In the genomic region with DNA sequence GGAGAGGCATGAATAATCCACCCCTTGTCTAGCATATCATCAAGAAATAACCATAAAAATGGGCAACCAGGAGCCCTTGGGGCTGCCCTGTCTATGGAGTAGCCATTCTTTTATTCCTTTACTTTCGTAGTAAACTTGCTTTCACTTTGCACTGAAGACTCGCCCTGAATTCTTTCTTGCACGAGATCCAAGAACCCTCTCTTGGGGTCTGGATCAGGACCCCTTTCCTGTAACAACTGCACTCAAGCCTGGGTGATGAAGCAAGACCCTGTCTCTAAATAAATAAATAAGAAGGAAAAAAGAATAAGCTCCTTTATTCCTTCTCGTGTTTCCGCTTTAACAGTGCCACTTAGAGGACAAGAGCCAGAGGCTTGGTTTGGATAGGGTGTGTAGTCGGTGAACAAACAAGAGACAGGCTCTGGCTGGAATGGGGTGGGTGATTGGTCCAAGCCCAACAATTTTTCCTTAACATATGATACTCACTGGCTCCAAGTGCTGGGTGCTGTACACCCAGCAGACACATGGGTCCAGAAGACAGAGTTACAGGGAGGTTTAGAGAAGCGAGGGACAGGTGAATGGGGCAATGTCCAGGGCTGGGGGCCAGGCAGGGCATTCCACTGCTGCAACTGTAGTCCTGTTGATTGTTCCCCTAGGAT, we compare ENCODE assay signal across 8 cellular contexts.
A peak's percentile ranks its signal among the peaks of the same experiment; 100 is the strongest.
DNase-seq lines count a peak whose midpoint lies in the region; ATAC-seq, FAIRE-seq and TF ChIP-seq lines count a peak whose summit lies in the region.

No MANE protein-coding gene starts in this region.

- no peak for TF ChIP-seq CTCF in psoas muscle (IDR thresholded peaks at IDR 0.05)

- intact Hi-C loops in psoas muscle (cut with DNase I): loop anchor here in 1 of 2 donors (1.0 kb wide), 1 partner anchor 141 kb away; no protein-coding TSS in a partner anchor
- intact Hi-C loops in naive thymus-derived CD4-positive, alpha-beta T cell (cut with micrococcal nuclease): no loop called here

- no peak overlapping the region for H3K4me3 ChIP-seq in CD4-positive, CD25-positive, alpha-beta regulatory T cell (ENCODE audit: low read depth, low read length)
- peak overlapping the region; percentile 69 for H3K4me3 ChIP-seq in psoas muscle
- no peak overlapping the region for H3K4me3 ChIP-seq in naive thymus-derived CD4-positive, alpha-beta T cell (ENCODE audit: low read length)

- no peak overlapping the region for H3K4me3 Mint-ChIP-seq in CD4-positive, CD25-positive, alpha-beta regulatory T cell
- H3K4me3 Mint-ChIP-seq in naive thymus-derived CD4-positive, alpha-beta T cell: no peak overlapping the region

- peak overlapping the region in 2 of 3 donors; percentile 17 to 57 for H3K27ac Mint-ChIP-seq in CD4-positive, CD25-positive, alpha-beta regulatory T cell
- H3K27ac Mint-ChIP-seq in naive thymus-derived CD4-positive, alpha-beta T cell: peak overlapping the region in 2 of 9 donors; percentile 62 to 74

- no peak overlapping the region for H3K27ac ChIP-seq in CD4-positive, CD25-positive, alpha-beta regulatory T cell (ENCODE audit: insufficient read depth, low read length, poor library complexity, severe bottlenecking)
- H3K27ac ChIP-seq in psoas muscle: peak overlapping the region; percentile 75
- H3K27ac ChIP-seq in naive thymus-derived CD4-positive, alpha-beta T cell (ENCODE audit: low read depth, low read length): no peak overlapping the region

- POLR2A ChIA-PET in naive thymus-derived CD4-positive, alpha-beta T cell (lab: Charles Lee): interaction anchor here (0.6 to 1.3 kb wide), 3 partner anchors 19 to 135 kb away, joined by 3 to 4 read pairs (median 3); no protein-coding TSS in a partner anchor

- H3K4me1 Mint-ChIP-seq in CD4-positive, CD25-positive, alpha-beta regulatory T cell: peaks cover 0 to 25% (median 14%) of the 10 kb centered on the region in 4 donors
- H3K4me1 Mint-ChIP-seq in naive thymus-derived CD4-positive, alpha-beta T cell: peaks cover 4 to 22% (median 17%) of the 10 kb centered on the region in 7 donors

- H3K36me3 Mint-ChIP-seq in CD4-positive, CD25-positive, alpha-beta regulatory T cell: no peaks in the 10 kb centered on the region
- H3K36me3 Mint-ChIP-seq in naive thymus-derived CD4-positive, alpha-beta T cell: peaks cover 0 to 7% (median 4%) of the 10 kb centered on the region in 5 donors

- WGBS in psoas muscle, 3 donors: 20 to 30% (median 23%) methylated on average over 7 of the region's 7 CpGs

- no peaks in the 10 kb centered on the region for H3K27me3 ChIP-seq in CD4-positive, CD25-positive, alpha-beta regulatory T cell (ENCODE audit: control insufficient read depth, insufficient read depth, low read length)
- H3K27me3 ChIP-seq in psoas muscle (ENCODE audit: insufficient read depth in 3 of 3, low read length in 2 of 3): no peaks in the 10 kb centered on the region
- H3K27me3 ChIP-seq in naive thymus-derived CD4-positive, alpha-beta T cell (ENCODE audit: control insufficient read depth in 2 of 2, insufficient read depth in 2 of 2, low read length in 2 of 2): no peaks in the 10 kb centered on the region

- no peaks in the 10 kb centered on the region for H3K9me3 ChIP-seq in CD4-positive, CD25-positive, alpha-beta regulatory T cell (ENCODE audit: control insufficient read depth in 2 of 2, low read length in 2 of 2)
- peaks cover 6% of the 10 kb centered on the region for H3K9me3 ChIP-seq in psoas muscle
- H3K9me3 ChIP-seq in naive thymus-derived CD4-positive, alpha-beta T cell (ENCODE audit: control insufficient read depth in 2 of 3, low read length in 3 of 3): no peaks in the 10 kb centered on the region

- no peak for ATAC-seq in CD4-positive, CD25-positive, alpha-beta regulatory T cell (ENCODE audit: low read depth in 2 of 2)
- ATAC-seq in esophagus mucosa: peak; percentile 93
- peak; percentile 90 to 94 (median 91) for ATAC-seq in psoas muscle
- no peak for ATAC-seq in naive thymus-derived CD4-positive, alpha-beta T cell

- no peak for DNase-seq in CD4-positive, CD25-positive, alpha-beta regulatory T cell
- DNase-seq in NCI-H69 (lab: John Stamatoyannopoulos, UW) (peak; percentile 30), psoas muscle (peak in 1 of 2 donors; percentile 30), frontal cortex (ENCODE audit: low spot score in 2 of 2) (no peak), GM19240 (ENCODE audit: insufficient read length, low spot score) (no peak), NCI-H524 treated with DMSO at 0.1 percent for 48 hours (lab: John Stamatoyannopoulos, UW) (no peak)
- no peak for DNase-seq in naive thymus-derived CD4-positive, alpha-beta T cell

- peaks cover 0 to 13% (median 2%) of the 10 kb centered on the region in 7 donors for H3K9me3 Mint-ChIP-seq in CD4-positive, CD25-positive, alpha-beta regulatory T cell
- H3K9me3 Mint-ChIP-seq in naive thymus-derived CD4-positive, alpha-beta T cell: peaks cover 0 to 19% (median 4%) of the 10 kb centered on the region in 11 donors

- CTCF ChIA-PET in naive thymus-derived CD4-positive, alpha-beta T cell (lab: Charles Lee): interaction anchor here (0.6 kb wide), 1 partner anchor 274 kb away, joined by 3 read pairs; no protein-coding TSS in a partner anchor

- FAIRE-seq in frontal cortex (lab: Jason Lieb, UNC): no peak

- no peaks in the 10 kb centered on the region for H3K27me3 Mint-ChIP-seq in CD4-positive, CD25-positive, alpha-beta regulatory T cell
- no peaks in the 10 kb centered on the region for H3K27me3 Mint-ChIP-seq in naive thymus-derived CD4-positive, alpha-beta T cell

- no peaks in the 10 kb centered on the region for H3K36me3 ChIP-seq in CD4-positive, CD25-positive, alpha-beta regulatory T cell (ENCODE audit: control insufficient read depth, insufficient read depth, low read length)
- H3K36me3 ChIP-seq in psoas muscle (ENCODE audit: insufficient read depth in 1 of 2, low read depth in 1 of 2): no peaks in the 10 kb centered on the region
- no peaks in the 10 kb centered on the region for H3K36me3 ChIP-seq in naive thymus-derived CD4-positive, alpha-beta T cell (ENCODE audit: control insufficient read depth in 2 of 3, insufficient read depth in 3 of 3, low read length in 3 of 3)

- H3K4me1 ChIP-seq in CD4-positive, CD25-positive, alpha-beta regulatory T cell (ENCODE audit: control insufficient read depth, insufficient read depth, low read length, poor library complexity, severe bottlenecking): peaks cover 4% of the 10 kb centered on the region
- peaks cover 12% of the 10 kb centered on the region for H3K4me1 ChIP-seq in psoas muscle
- H3K4me1 ChIP-seq in naive thymus-derived CD4-positive, alpha-beta T cell (ENCODE audit: control insufficient read depth in 2 of 2, insufficient read depth in 2 of 2, low read length in 2 of 2): peaks cover 2 to 6% of the 10 kb centered on the region in 2 donors

Comparison
In these comparisons a context has a peak if more than half of its experiments do, and no peak if none do; other contexts are left out.
1. ATAC-seq: peak in esophagus mucosa (single experiment) and psoas muscle (4 of 4); none in CD4-positive, CD25-positive, alpha-beta regulatory T cell (0 of 2) and naive thymus-derived CD4-positive, alpha-beta T cell (single experiment).